24 cellular contexts compared by ENCODE assay signal in the genomic region with DNA sequence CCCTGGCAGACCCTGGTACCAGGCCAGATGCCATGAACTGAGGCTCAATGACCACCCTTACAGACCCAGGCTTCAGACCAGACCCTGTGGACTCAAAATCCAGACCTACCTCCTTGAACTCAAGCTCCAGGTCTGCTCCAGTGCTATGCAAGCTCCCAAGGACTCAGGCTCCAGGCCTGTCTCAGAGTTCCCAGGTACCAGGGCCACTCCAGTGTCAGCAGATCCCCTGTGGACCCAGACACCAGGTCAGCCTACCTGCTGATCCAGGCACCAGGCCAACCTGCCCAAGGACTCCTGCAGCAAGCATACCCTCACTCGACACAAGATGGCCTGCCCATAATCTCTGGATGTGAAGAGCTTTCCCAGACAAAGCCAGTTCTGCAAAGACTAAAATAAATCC.
"Had no signal": no experiment of that assay in that cellular context is flagged by ENCODE, and none has a peak within 500 bp of the region (broad histone marks: within the 10 kb centered on the region; RNA-seq: fewer than 3 reads in every experiment).

No MANE protein-coding gene starts in this region.

- ATAC-seq: effector memory CD8-positive, alpha-beta T cell; esophagus mucosa; foreskin keratinocyte; gastrocnemius medialis; gastroesophageal sphincter; heart left ventricle; heart right ventricle had no signal

- DNase-seq: colonic mucosa; cortex of kidney; dermis blood vessel endothelial cell; dorsolateral prefrontal cortex; effector CD4-positive, alpha-beta T cell; effector CD8-positive, alpha-beta T cell; effector memory CD4-positive, alpha-beta T cell; effector memory CD8-positive, alpha-beta T cell; endodermal cell; erythroblast; esophagus squamous epithelium; foreskin fibroblast; foreskin keratinocyte; foreskin melanocyte; gastrocnemius medialis; glutamatergic neuron; head of caudate nucleus; heart left ventricle; heart right ventricle had no signal

- H3K27ac ChIP-seq: colonic mucosa, coronary artery, dorsolateral prefrontal cortex, epithelial cell of prostate, esophagus muscularis mucosa, esophagus squamous epithelium, foreskin keratinocyte, gastrocnemius medialis, gastroesophageal sphincter, heart left ventricle, heart right ventricle had no signal

- H3K9me3 ChIP-seq: colonic mucosa, esophagus muscularis mucosa, esophagus squamous epithelium, gastrocnemius medialis, gastroesophageal sphincter, heart left ventricle, heart right ventricle had no signal

- H3K36me3 ChIP-seq: colonic mucosa, esophagus muscularis mucosa, esophagus squamous epithelium, gastrocnemius medialis, gastroesophageal sphincter, heart left ventricle, heart right ventricle had no signal

- H3K27me3 ChIP-seq: colonic mucosa, esophagus muscularis mucosa, esophagus squamous epithelium, foreskin keratinocyte, gastrocnemius medialis, gastroesophageal sphincter had no signal

- H3K4me3 ChIP-seq: colonic mucosa, coronary artery, dorsolateral prefrontal cortex, esophagus muscularis mucosa, esophagus squamous epithelium, gastrocnemius medialis, gastroesophageal sphincter, heart left ventricle, heart right ventricle had no signal

- H3K4me1 ChIP-seq: colonic mucosa, esophagus muscularis mucosa, esophagus squamous epithelium, foreskin keratinocyte, gastrocnemius medialis, gastroesophageal sphincter, heart left ventricle, heart right ventricle had no signal
